17 cellular contexts compared by ENCODE assay signal in genomic region chr6:117232191-117232590, GRCh38. TPM values are rescaled to one million over a fixed set of nuclear protein-coding genes. Genes with fewer than 3 reads are reported as not detected.
DNase-seq lines count a peak whose midpoint lies in the region; ATAC-seq and TF ChIP-seq lines count a peak whose summit lies in the region.
"Had no signal": no experiment of that assay in that cellular context is flagged by ENCODE, and none has a peak within 500 bp of the region (broad histone marks: within the 10 kb centered on the region; RNA-seq: fewer than 3 reads in every experiment).

No MANE protein-coding gene starts in this region.

- no peak overlapping the region for H3K4me3 ChIP-seq in PC-3 (ENCODE audit: low read length)
- no peak overlapping the region for H3K4me3 ChIP-seq in astrocyte of the spinal cord (ENCODE audit: low read depth, low read length)
- H3K4me3 ChIP-seq: GM23338, K562 had no signal

- no peaks in the 10 kb centered on the region for H3K36me3 Mint-ChIP-seq in nephron (ENCODE audit: low read depth)
- H3K36me3 Mint-ChIP-seq: CD4-positive, CD25-positive, alpha-beta regulatory T cell had no signal

- no peaks in the 10 kb centered on the region for H3K9me3 Mint-ChIP-seq in nephron
- H3K9me3 Mint-ChIP-seq: GM23338 had no signal

- peaks cover under 1% of the 10 kb centered on the region; the same call in 1 of the 2 replicates for H3K4me1 ChIP-seq in PC-3 (ENCODE audit: insufficient read depth, low read length)

- no peaks in the 10 kb centered on the region for H3F3A ChIP-seq in PC-3 (ENCODE audit: low read length, unreplicated experiment)

- peaks cover 24% of the 10 kb centered on the region for H3K4me1 Mint-ChIP-seq in nephron
- H3K4me1 Mint-ChIP-seq: CD4-positive, CD25-positive, alpha-beta regulatory T cell; GM23338 had no signal

- BruUV-seq in PC-3 (replicated peaks; lab: Mats Ljungman, UMichigan): no TSS peak

- H2AFZ ChIP-seq in PC-3 (ENCODE audit: low read length): no peak overlapping the region
- H2AFZ ChIP-seq: GM23338 had no signal

- intact Hi-C loops in PC-3 (cut with micrococcal nuclease): no loop called here

- peak; percentile 40 for DNase-seq in ELR (ENCODE audit: low read depth)
- DNase-seq in PC-3: peak; percentile 5
- peak; percentile 29 for DNase-seq in astrocyte of the spinal cord (ENCODE audit: low read depth, low spot score)
- no peak for DNase-seq in superior temporal gyrus (ENCODE audit: extremely low spot score)
- DNase-seq in activated naive CD4-positive, alpha-beta T cell treated with anti-CD3 and anti-CD28 coated beads, Interleukin-2, amount 50 U/mL, for 16 hours: no peak
- no peak for DNase-seq in hypothalamus (lab: John Stamatoyannopoulos, UW)
- DNase-seq in NCI-H1930 (lab: John Stamatoyannopoulos, UW): no peak
- DNase-seq: ACHN; CD4-positive, CD25-positive, alpha-beta regulatory T cell; DMS53; NCI-H1092 treated with DMSO at 0.1 percent for 48 hours; NCI-H1694 treated with DMSO at 0.1 percent for 48 hours; NCI-H748 treated with DMSO at 0.1 percent for 48 hours; SIG-M5 had no signal

- H4K20me1 ChIP-seq in PC-3 (ENCODE audit: low read length): no peaks in the 10 kb centered on the region

- H3K27me3 Mint-ChIP-seq in nephron (ENCODE audit: low read depth): no peaks in the 10 kb centered on the region

- in situ Hi-C loops in astrocyte of the spinal cord (cut with HindIII; ENCODE audit: low sequenced_read_pairs): no loop called here

- no peaks in the 10 kb centered on the region for H3K27me3 ChIP-seq in PC-3 (ENCODE audit: low read length)

- no peak overlapping the region for H3K27ac ChIP-seq in PC-3 (ENCODE audit: low read length)

- no peaks in the 10 kb centered on the region for H3K36me3 ChIP-seq in PC-3 (ENCODE audit: low read depth, low read length)

- peak overlapping the region; percentile 6 to 40 (median 26) for H3K27ac Mint-ChIP-seq in nephron
- H3K27ac Mint-ChIP-seq: CD4-positive, CD25-positive, alpha-beta regulatory T cell; GM23338 had no signal

- CTCF ChIA-PET in PC-3 (lab: Charles Lee): no interaction called here

- no peaks in the 10 kb centered on the region for H3K79me2 ChIP-seq in PC-3 (ENCODE audit: low read length)

- H3K4me2 ChIP-seq in PC-3 (ENCODE audit: low read length): no peak overlapping the region
- H3K4me2 ChIP-seq: GM23338 had no signal

- H3K9me2 ChIP-seq in PC-3 (replicated peaks; ENCODE audit: low read length): no peaks in the 10 kb centered on the region

- no peak overlapping the region for H3K4me3 Mint-ChIP-seq in nephron
- H3K4me3 Mint-ChIP-seq: CD4-positive, CD25-positive, alpha-beta regulatory T cell; GM23338 had no signal

- H3K9me3 ChIP-seq in PC-3 (ENCODE audit: low read length): no peaks in the 10 kb centered on the region

- ATAC-seq in PC-3: no peak
- ATAC-seq: GM23338, K562 had no signal

- TF ChIP-seq CTCF in PC-3 (conservative IDR thresholded peaks at IDR 0.05; ENCODE audit: low read depth, low read length) (no peak), astrocyte of the spinal cord (IDR thresholded peaks at IDR 0.05; ENCODE audit: low read depth, low read length) (no peak), nephron (IDR thresholded peaks at IDR 0.05; ENCODE audit: unreplicated experiment in 3 of 3) (no peak)

- H3K9ac ChIP-seq in PC-3 (ENCODE audit: low read length): no peak overlapping the region

- POLR2A ChIA-PET in PC-3 (lab: Charles Lee; ENCODE audit: unreplicated experiment): no interaction called here

RNA-seq across cellular contexts. Expression of gene VGLL2, which starts 33.2 kb away (rescaled TPM):
- not detected in 2 replicates for total RNA-seq in PC-3 (2014; rRNA removed)
- total RNA-seq: CD4-positive, CD25-positive, alpha-beta regulatory T cell; GM23338; K562 had no signal

Comparison
In these comparisons a context has a peak if more than half of its experiments do, and no peak if none do; other contexts are left out.
1. DNase-seq: peak in ELR (single experiment), PC-3 (single experiment) and astrocyte of the spinal cord (single experiment); none in superior temporal gyrus (single experiment), activated naive CD4-positive, alpha-beta T cell treated with anti-CD3 and anti-CD28 coated beads, Interleukin-2, amount 50 U/mL, for 16 hours (single experiment), hypothalamus (0 of 51) and NCI-H1930 (0 of 2).